ENCODE assay signal across 1 cellular context in the genomic region with DNA sequence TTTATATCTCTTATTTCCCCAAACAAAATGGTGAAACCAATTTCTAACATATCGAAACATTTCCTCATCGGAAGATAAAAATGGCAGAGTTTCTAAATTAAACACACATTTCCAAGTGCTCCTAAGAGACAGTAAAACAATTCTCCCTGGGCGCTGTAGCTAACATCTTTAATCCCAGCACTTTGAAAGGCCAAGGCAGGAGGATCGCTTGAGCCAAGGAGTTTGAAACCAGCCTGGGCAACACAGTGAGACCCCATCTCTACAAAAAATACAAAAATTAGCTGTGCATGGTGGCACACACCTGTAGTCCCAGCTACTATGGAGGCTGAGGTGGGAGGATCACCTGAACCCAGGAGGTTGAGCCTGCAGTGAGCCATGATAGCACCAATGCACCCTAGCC.
A peak's percentile ranks its signal among the peaks of the same experiment; 100 is the strongest.
TF ChIP-seq lines count a peak whose summit lies in the region.

No MANE protein-coding gene starts in this region.

TF ChIP-seq in K562, 482 proteins besides CTCF, POLR2A, EP300 and RAD21:
- peak in 1 of 2 experiments; percentile 31; a peak in 1 of 4 replicates for TF ChIP-seq KDM1A (IDR thresholded peaks at IDR 0.05)
- TF ChIP-seq BCOR (IDR thresholded peaks at IDR 0.05), result 0 out of 2 replicates have a peak, but pooled peaks have one; percentile 26
- peak; percentile 92 for TF ChIP-seq ZNF121 (CRISPR knock-in tag; conservative IDR thresholded peaks at IDR 0.05)
